ENCODE assay signal across 18 cellular contexts in genomic region chr14:36973806-36974442, GRCh38.
DNase-seq lines count a peak whose midpoint lies in the region; ATAC-seq and TF ChIP-seq lines count a peak whose summit lies in the region.
"Had no signal": no experiment of that assay in that cellular context is flagged by ENCODE, and none has a peak within 500 bp of the region (broad histone marks: within the 10 kb centered on the region; RNA-seq: fewer than 3 reads in every experiment).

No MANE protein-coding gene starts in this region.

- H2AK5ac ChIP-seq in mesenchymal stem cell (ENCODE audit: low read length, severe bottlenecking) = no peak overlapping the region

- no peak overlapping the region for H3K18ac ChIP-seq in mesenchymal stem cell (ENCODE audit: low read depth in 1 of 2, low read length in 2 of 2)

- H3K27ac ChIP-seq in mesenchymal stem cell (ENCODE audit: low read length, poor library complexity, severe bottlenecking) = no peak overlapping the region
- H3K27ac ChIP-seq: BLaER1 treated with 17β-estradiol and CSF1 and Interleukin-3, amounts not matched to agents 10 nM and 100 nM; esophagus muscularis mucosa had no signal

- no peak overlapping the region for H3K4me2 ChIP-seq in mesenchymal stem cell (ENCODE audit: low read length, poor library complexity, severe bottlenecking)
- H3K4me2 ChIP-seq: BLaER1 treated with 17β-estradiol and CSF1 and Interleukin-3, amounts not matched to agents 10 nM and 100 nM had no signal

- H3K4ac ChIP-seq in mesenchymal stem cell (ENCODE audit: low read depth in 1 of 2, low read length in 2 of 2) = no peak overlapping the region

- no peak for TF ChIP-seq CTCF in chondrocyte (IDR thresholded peaks at IDR 0.05)
- TF ChIP-seq CTCF in GM13976 (IDR thresholded peaks at IDR 0.05; ENCODE audit: borderline replicate concordance, control extremely low read depth, extremely low read depth, insufficient read depth, missing control alignments) = no peak

- H2BK120ac ChIP-seq in mesenchymal stem cell (ENCODE audit: low read depth, low read length) = no peak overlapping the region

- H3K23ac ChIP-seq in mesenchymal stem cell (ENCODE audit: low read length in 2 of 2) = no peak overlapping the region

- H3K4me1 ChIP-seq in mesenchymal stem cell (ENCODE audit: control insufficient read depth, insufficient read depth, low read depth, low read length) = peaks cover 5% of the 10 kb centered on the region

- peaks cover 23% of the 10 kb centered on the region for H3K4me1 Mint-ChIP-seq in chondrocyte (ENCODE audit: low read depth)
- H3K4me1 Mint-ChIP-seq: activated CD4-positive, alpha-beta T cell treated with anti-CD3 and anti-CD28 coated beads, Interleukin-2, amount 10 ng/mL, durations not matched to agents 7 days and 5 days had no signal

- no peak for ATAC-seq in Right ventricle myocardium superior (ENCODE audit: poor library complexity)
- no peak for ATAC-seq in HG02571 (IDR thresholded peaks at IDR 0.05; ENCODE audit: unreplicated experiment)
- ATAC-seq: left colon had no signal

- no peak overlapping the region for H3K14ac ChIP-seq in mesenchymal stem cell (ENCODE audit: low read length in 2 of 2)

- H3K4me3 Mint-ChIP-seq in chondrocyte (ENCODE audit: unreplicated experiment) = no peak overlapping the region
- H3K4me3 Mint-ChIP-seq: activated CD4-positive, alpha-beta T cell treated with anti-CD3 and anti-CD28 coated beads, Interleukin-2, amount 10 ng/mL, durations not matched to agents 7 days and 5 days; nephron progenitor cell had no signal

- H2BK12ac ChIP-seq in mesenchymal stem cell (ENCODE audit: low read length in 2 of 2) = no peak overlapping the region

- no peaks in the 10 kb centered on the region for H3K36me3 Mint-ChIP-seq in chondrocyte (ENCODE audit: low read depth)

- H2AFZ ChIP-seq in mesenchymal stem cell (ENCODE audit: low read depth, low read length) = no peak overlapping the region

- H3K9ac ChIP-seq in mesenchymal stem cell (ENCODE audit: low read length) = no peak overlapping the region
- H3K9ac ChIP-seq: BLaER1 treated with 17β-estradiol and CSF1 and Interleukin-3, amounts not matched to agents 10 nM and 100 nM had no signal

- H3K27ac Mint-ChIP-seq in chondrocyte (ENCODE audit: unreplicated experiment) = peak overlapping the region; percentile 20
- H3K27ac Mint-ChIP-seq: activated CD4-positive, alpha-beta T cell treated with anti-CD3 and anti-CD28 coated beads, Interleukin-2, amount 10 ng/mL, durations not matched to agents 7 days and 5 days had no signal

- in situ Hi-C loops in GM13976 (cut with MboI; ENCODE audit: low sequenced_read_pairs, unreplicated experiment) = no loop called here

- DNase-seq in AG08395 (ENCODE audit: low spot score) = peak; percentile 19
- peak; percentile 56 for DNase-seq in HS-27A (ENCODE audit: low read depth)
- DNase-seq in chondrocyte (ENCODE audit: low spot score) = no peak
- peak; percentile 51 for DNase-seq in mesenchymal stem cell
- no peak for DNase-seq in GM13976 (ENCODE audit: low spot score)
- DNase-seq in Right ventricle myocardium superior = no peak
- DNase-seq in RPMI8226 = no peak
- DNase-seq: activated CD4-positive, alpha-beta T cell treated with anti-CD3 and anti-CD28 coated beads, Interleukin-2, amount 10 ng/mL, durations not matched to agents 7 days and 5 days; activated effector memory CD4-positive, alpha-beta T cell treated with Interleukin-2 at 50 U/mL for 16 hours; central memory CD4-positive, alpha-beta T cell; GDM1; left colon; NCI-H2171; nephron progenitor cell; T-helper 2 cell had no signal

- intact Hi-C loops in Right ventricle myocardium superior (cut with DNase I) = no loop called here

- no peak overlapping the region for H3K4me3 ChIP-seq in mesenchymal stem cell (ENCODE audit: insufficient read depth in 1 of 2, low read depth in 1 of 2, low read length in 2 of 2)
- H3K4me3 ChIP-seq: BLaER1 treated with 17β-estradiol and CSF1 and Interleukin-3, amounts not matched to agents 10 nM and 100 nM; esophagus muscularis mucosa had no signal

- no peak overlapping the region for H4K91ac ChIP-seq in mesenchymal stem cell (ENCODE audit: low read length)

- no peaks in the 10 kb centered on the region for H3K36me3 ChIP-seq in mesenchymal stem cell (ENCODE audit: control insufficient read depth in 1 of 2, insufficient read depth in 2 of 2, low read depth in 1 of 2, low read length in 2 of 2)
- H3K36me3 ChIP-seq: BLaER1 treated with 17β-estradiol and CSF1 and Interleukin-3, amounts not matched to agents 10 nM and 100 nM; esophagus muscularis mucosa had no signal

- H4K8ac ChIP-seq in mesenchymal stem cell (ENCODE audit: low read length) = no peak overlapping the region

- no peaks in the 10 kb centered on the region for H3K27me3 Mint-ChIP-seq in chondrocyte (ENCODE audit: low read depth)
- H3K27me3 Mint-ChIP-seq: activated CD4-positive, alpha-beta T cell treated with anti-CD3 and anti-CD28 coated beads, Interleukin-2, amount 10 ng/mL, durations not matched to agents 7 days and 5 days had no signal

- H3K9me3 Mint-ChIP-seq in chondrocyte (ENCODE audit: low read depth) = no peaks in the 10 kb centered on the region
- H3K9me3 Mint-ChIP-seq: activated CD4-positive, alpha-beta T cell treated with anti-CD3 and anti-CD28 coated beads, Interleukin-2, amount 10 ng/mL, durations not matched to agents 7 days and 5 days; nephron progenitor cell had no signal

- WGBS in mesenchymal stem cell = 50% methylated on average over 1 of the region's 1 CpG

- no peak overlapping the region for H2BK15ac ChIP-seq in mesenchymal stem cell (ENCODE audit: low read depth, poor library complexity, severe bottlenecking)

- no peaks in the 10 kb centered on the region for H3K9me3 ChIP-seq in mesenchymal stem cell (ENCODE audit: control insufficient read depth, low read length)
- H3K9me3 ChIP-seq: BLaER1 treated with 17β-estradiol and CSF1 and Interleukin-3, amounts not matched to agents 10 nM and 100 nM; esophagus muscularis mucosa had no signal

- peaks cover 2% of the 10 kb centered on the region for H3K79me1 ChIP-seq in mesenchymal stem cell (replicated peaks; ENCODE audit: low read length, poor library complexity, severe bottlenecking)

- H2BK5ac ChIP-seq in mesenchymal stem cell (ENCODE audit: low read depth, low read length, poor library complexity, severe bottlenecking) = no peak overlapping the region

- no peaks in the 10 kb centered on the region for H3K27me3 ChIP-seq in mesenchymal stem cell (ENCODE audit: control insufficient read depth in 1 of 2, insufficient read depth in 1 of 2, low read length in 2 of 2)
- H3K27me3 ChIP-seq: BLaER1 treated with 17β-estradiol and CSF1 and Interleukin-3, amounts not matched to agents 10 nM and 100 nM; esophagus muscularis mucosa had no signal

Comparison
In these comparisons a context has a peak if more than half of its experiments do, and no peak if none do; other contexts are left out.
1. DNase-seq: peak in AG08395 (single experiment), HS-27A (single experiment) and mesenchymal stem cell (single experiment); none in chondrocyte (single experiment), GM13976 (single experiment), Right ventricle myocardium superior (single experiment) and RPMI8226 (single experiment).